ENCODE assay signal across 12 cellular contexts in genomic region chr9:86368871-86369521, GRCh38. TPM values are rescaled to one million over a fixed set of nuclear protein-coding genes. Genes with fewer than 3 reads are reported as not detected.
DNase-seq lines count a peak whose midpoint lies in the region; ATAC-seq and TF ChIP-seq lines count a peak whose summit lies in the region.
"Had no signal": no experiment of that assay in that cellular context is flagged by ENCODE, and none has a peak within 500 bp of the region (broad histone marks: within the 10 kb centered on the region; RNA-seq: fewer than 3 reads in every experiment).

No MANE protein-coding gene starts in this region.

- no peaks in the 10 kb centered on the region for H4K20me1 ChIP-seq in PC-3 (ENCODE audit: low read length)

- H3K9me3 Mint-ChIP-seq in activated CD4-positive, alpha-beta T cell treated with anti-CD3 and anti-CD28 coated beads, Interleukin-2, amount 10 ng/mL, durations not matched to agents 24 days and 14 days, result peaks cover 17% of the 10 kb centered on the region

- no peak for TF ChIP-seq CTCF in PC-3 (conservative IDR thresholded peaks at IDR 0.05; ENCODE audit: low read depth, low read length)

- H3K36me3 ChIP-seq in PC-3 (ENCODE audit: low read depth, low read length), result no peaks in the 10 kb centered on the region

- peak; percentile 90 for DNase-seq in ELR (ENCODE audit: low read depth)
- DNase-seq in PC-3, result peak; percentile 72
- DNase-seq in non-pigmented ciliary epithelial cell (ENCODE audit: low read depth), result peak; percentile 77
- DNase-seq in epidermal melanocyte (ENCODE audit: insufficient read length, low spot score), result no peak
- DNase-seq in RPMI8226, result no peak
- DNase-seq in activated CD4-positive, alpha-beta T cell treated with anti-CD3 and anti-CD28 coated beads, Interleukin-2, amount 10 ng/mL, durations not matched to agents 24 days and 14 days, result no peak
- DNase-seq: activated CD4-positive, alpha-beta T cell treated with anti-CD3 and anti-CD28 coated beads for 4 hours; activated naive CD8-positive, alpha-beta T cell treated with anti-CD3 and anti-CD28 coated beads, Interleukin-2, amount 10 ng/mL, durations not matched to agents 7 days and 5 days; NCI-H2029 treated with DMSO at 0.1 percent for 48 hours; stimulated activated naive CD4-positive, alpha-beta T cell had no signal

- peaks cover 5% of the 10 kb centered on the region; the same call in 1 of the 2 replicates for H3K4me1 ChIP-seq in PC-3 (ENCODE audit: insufficient read depth, low read length)

- H3K9me2 ChIP-seq in PC-3 (replicated peaks; ENCODE audit: low read length), result no peaks in the 10 kb centered on the region

- no peaks in the 10 kb centered on the region for H3K36me3 Mint-ChIP-seq in activated CD4-positive, alpha-beta T cell treated with anti-CD3 and anti-CD28 coated beads, Interleukin-2, amount 10 ng/mL, durations not matched to agents 24 days and 14 days (ENCODE audit: low read depth)

- POLR2A ChIA-PET in PC-3 (lab: Charles Lee; ENCODE audit: unreplicated experiment), result no interaction called here

- H3K4me3 ChIP-seq in PC-3 (ENCODE audit: low read length), result no peak overlapping the region

- H3K27me3 Mint-ChIP-seq in activated CD4-positive, alpha-beta T cell treated with anti-CD3 and anti-CD28 coated beads, Interleukin-2, amount 10 ng/mL, durations not matched to agents 24 days and 14 days, result peaks cover 11% of the 10 kb centered on the region

- H3F3A ChIP-seq in PC-3 (ENCODE audit: low read length, unreplicated experiment), result peaks cover 5% of the 10 kb centered on the region

- no peaks in the 10 kb centered on the region for H3K79me2 ChIP-seq in PC-3 (ENCODE audit: low read length)

- CTCF ChIA-PET in PC-3 (lab: Charles Lee), result no interaction called here

- intact Hi-C loops in PC-3 (cut with micrococcal nuclease), result no loop called here
- intact Hi-C loops in activated CD4-positive, alpha-beta T cell treated with anti-CD3 and anti-CD28 coated beads, Interleukin-2, amount 10 ng/mL, durations not matched to agents 24 days and 14 days (cut with micrococcal nuclease), result no loop called here

- H2AFZ ChIP-seq in PC-3 (ENCODE audit: low read length), result no peak overlapping the region

- peak overlapping the region; percentile 68 for H3K27ac ChIP-seq in PC-3 (ENCODE audit: low read length)

- H3K27ac Mint-ChIP-seq in activated CD4-positive, alpha-beta T cell treated with anti-CD3 and anti-CD28 coated beads, Interleukin-2, amount 10 ng/mL, durations not matched to agents 24 days and 14 days, result no peak overlapping the region

- H3K4me2 ChIP-seq in PC-3 (ENCODE audit: low read length), result peak overlapping the region; percentile 35; the same call in 1 of the 2 replicates

- no peak overlapping the region for H3K4me3 Mint-ChIP-seq in activated CD4-positive, alpha-beta T cell treated with anti-CD3 and anti-CD28 coated beads, Interleukin-2, amount 10 ng/mL, durations not matched to agents 24 days and 14 days
- H3K4me3 Mint-ChIP-seq: activated naive CD8-positive, alpha-beta T cell treated with anti-CD3 and anti-CD28 coated beads, Interleukin-2, amount 10 ng/mL, durations not matched to agents 7 days and 5 days had no signal

- no peaks in the 10 kb centered on the region for H3K9me3 ChIP-seq in PC-3 (ENCODE audit: low read length)

- H3K4me1 Mint-ChIP-seq in activated CD4-positive, alpha-beta T cell treated with anti-CD3 and anti-CD28 coated beads, Interleukin-2, amount 10 ng/mL, durations not matched to agents 24 days and 14 days, result no peaks in the 10 kb centered on the region
- H3K4me1 Mint-ChIP-seq: activated naive CD8-positive, alpha-beta T cell treated with anti-CD3 and anti-CD28 coated beads, Interleukin-2, amount 10 ng/mL, durations not matched to agents 7 days and 5 days had no signal

- H3K9ac ChIP-seq in PC-3 (ENCODE audit: low read length), result no peak overlapping the region

- ATAC-seq in PC-3 (peak; percentile 13; the same call in 1 of the 2 replicates), esophagus mucosa (peak; percentile 67), HG02970 (IDR thresholded peaks at IDR 0.05; ENCODE audit: low FRiP score, unreplicated experiment) (no peak)

- BruUV-seq in PC-3 (replicated peaks; lab: Mats Ljungman, UMichigan), result no TSS peak

- no peaks in the 10 kb centered on the region for H3K27me3 ChIP-seq in PC-3 (ENCODE audit: low read length)

RNA-seq across cellular contexts. Expression of gene TUT7, which starts 14.8 kb away (rescaled TPM):
- total RNA-seq in PC-3 (2014; rRNA removed) (12.3 and 17.0 TPM in 2 replicates), esophagus mucosa (33.3 TPM)
- total RNA-seq in activated CD4-positive, alpha-beta T cell treated with anti-CD3 and anti-CD28 coated beads, Interleukin-2, amount 10 ng/mL, durations not matched to agents 24 days and 14 days, result 38.9 and 39.7 TPM in 2 replicates

Comparison
In these comparisons a context has a peak if more than half of its experiments do, and no peak if none do; other contexts are left out.
1. DNase-seq: peak in ELR (single experiment), PC-3 (single experiment) and non-pigmented ciliary epithelial cell (single experiment); none in epidermal melanocyte (single experiment), RPMI8226 (single experiment) and activated CD4-positive, alpha-beta T cell treated with anti-CD3 and anti-CD28 coated beads, Interleukin-2, amount 10 ng/mL, durations not matched to agents 24 days and 14 days (single experiment).